Comparison of ENCODE assay signal across 12 cellular contexts in genomic region chr16:75070055-75070841, GRCh38. TPM values are rescaled to one million over a fixed set of nuclear protein-coding genes. Genes with fewer than 3 reads are reported as not detected.
DNase-seq lines count a peak whose midpoint lies in the region; ATAC-seq and TF ChIP-seq lines count a peak whose summit lies in the region.
"Had no signal": no experiment of that assay in that cellular context is flagged by ENCODE, and none has a peak within 500 bp of the region (broad histone marks: within the 10 kb centered on the region; RNA-seq: fewer than 3 reads in every experiment).

No MANE protein-coding gene starts in this region.

- H3K4me1 Mint-ChIP-seq in WTC11, result peaks cover 34% of the 10 kb centered on the region

- ATAC-seq in WTC11 (no peak), HG03097 (IDR thresholded peaks at IDR 0.05; ENCODE audit: low FRiP score, unreplicated experiment) (no peak), GM21515 (IDR thresholded peaks at IDR 0.05; ENCODE audit: unreplicated experiment) (no peak)
- ATAC-seq: stimulated activated naive CD8-positive, alpha-beta T cell treated with anti-CD3 and anti-CD28 coated beads, Interleukin-15, amount 100 ng/mL, for 72 hours had no signal

- CTCF ChIA-PET in WTC11 (lab: Charles Lee) (interaction anchor here (0.8 to 1.4 kb wide), 3 partner anchors 26 to 72 kb away, joined by 3 to 4 read pairs (median 3); partner anchors contain the start of gene ZNRF1), RWPE1 (lab: Yijun Ruan, JAX) (interaction anchor here (0.5 kb wide), 1 partner anchor 40 kb away, joined by 8 read pairs; no protein-coding TSS in a partner anchor)

- H3K27ac ChIP-seq in substantia nigra (ENCODE audit: low read depth, low read length, poor library complexity, severe bottlenecking) (no peak overlapping the region), RWPE1 (no peak overlapping the region)

- no peak overlapping the region for H3K4me3 Mint-ChIP-seq in WTC11
- H3K4me3 Mint-ChIP-seq: central memory CD8-positive, alpha-beta T cell; stimulated activated naive CD8-positive, alpha-beta T cell treated with anti-CD3 and anti-CD28 coated beads, Interleukin-15, amount 100 ng/mL, for 72 hours had no signal

- H3K9me3 Mint-ChIP-seq in WTC11, result no peaks in the 10 kb centered on the region
- H3K9me3 Mint-ChIP-seq: central memory CD8-positive, alpha-beta T cell had no signal

- H3K27me3 Mint-ChIP-seq in WTC11 (ENCODE audit: low read depth), result no peaks in the 10 kb centered on the region
- H3K27me3 Mint-ChIP-seq: central memory CD8-positive, alpha-beta T cell had no signal

- H3K27ac Mint-ChIP-seq in WTC11, result peak overlapping the region; percentile 63
- H3K27ac Mint-ChIP-seq: stimulated activated naive CD8-positive, alpha-beta T cell treated with anti-CD3 and anti-CD28 coated beads, Interleukin-15, amount 100 ng/mL, for 72 hours had no signal

- H3K36me3 Mint-ChIP-seq in WTC11, result no peaks in the 10 kb centered on the region

- TF ChIP-seq CTCF in WTC11 (IDR thresholded peaks at IDR 0.05), result no peak
- TF ChIP-seq CTCF in RWPE1 (conservative IDR thresholded peaks at IDR 0.05; ENCODE audit: low read depth), result no peak

- peak; percentile 6 for DNase-seq in SIG-M5 treated with dmso at 0.1 percent for 504 hours (lab: John Stamatoyannopoulos, UW; ENCODE audit: unreplicated experiment)
- DNase-seq in SIG-M5 (lab: John Stamatoyannopoulos, UW), result no peak
- no peak for DNase-seq in WTC11 (ENCODE audit: low spot score)
- peak; percentile 33 for DNase-seq in inferior parietal cortex (ENCODE audit: extremely low spot score)
- DNase-seq in substantia nigra (lab: John Stamatoyannopoulos, UW), result peak in 34 of 49 donors; percentile 3 to 79 (median 26)
- no peak for DNase-seq in RWPE1 (ENCODE audit: low spot score)
- DNase-seq: activated CD8-positive, alpha-beta memory T cell treated with anti-CD3 and anti-CD28 coated beads, Interleukin-2, amount 50 U/mL, for 4 hours; stimulated activated naive CD8-positive, alpha-beta T cell treated with anti-CD3 and anti-CD28 coated beads, Interleukin-15, amount 100 ng/mL, for 72 hours; SW 1271 had no signal

- POLR2A ChIA-PET in WTC11 (lab: Charles Lee), result no interaction called here
- POLR2A ChIA-PET in RWPE1 (lab: Yijun Ruan, JAX; ENCODE audit: low non-redundant PET), result interaction anchor here (0.6 kb wide), 1 partner anchor 14 kb away, joined by 3 read pairs; no protein-coding TSS in a partner anchor

TF ChIP-seq in WTC11, 78 proteins besides CTCF, POLR2A, EP300 and RAD21:
- TF ChIP-seq NR3C1 (CRISPR knock-in tag; conservative IDR thresholded peaks at IDR 0.05; ENCODE audit: low read depth) (no peak), ZNF396 (CRISPR knock-in tag; IDR thresholded peaks at IDR 0.05; ENCODE audit: borderline replicate concordance) (no peak), GABPB1 (CRISPR knock-in tag; IDR thresholded peaks at IDR 0.05) (peak; percentile 82)

RNA-seq across cellular contexts. Expression of gene LDHD, which starts 46.3 kb away (rescaled TPM):
- total RNA-seq in WTC11 (2021), result 12.3 to 12.6 TPM (median 12.3 TPM) in 3 replicates

Comparison
In these comparisons a context has a peak if more than half of its experiments do, and no peak if none do; other contexts are left out.
1. DNase-seq: peak in SIG-M5 treated with dmso at 0.1 percent for 504 hours (single experiment), inferior parietal cortex (single experiment) and substantia nigra (34 of 49); none in SIG-M5 (single experiment), WTC11 (single experiment) and RWPE1 (single experiment).